20 cellular contexts compared by ENCODE assay signal in genomic region chr6:134663800-134664535, GRCh38.
"Had no signal": no experiment of that assay in that cellular context is flagged by ENCODE, and none has a peak within 500 bp of the region (broad histone marks: within the 10 kb centered on the region; RNA-seq: fewer than 3 reads in every experiment).

No MANE protein-coding gene starts in this region.

- H3K9me3 ChIP-seq: gastroesophageal sphincter, tibial nerve, uterus had no signal

- H3K36me3 ChIP-seq: gastroesophageal sphincter, tibial nerve, uterus had no signal

- DNase-seq: activated CD4-positive, alpha-beta T cell treated with anti-CD3 and anti-CD28 coated beads, Interleukin-2, amount 50 U/mL, for 48 hours; activated gamma-delta T cell treated with Interleukin-2 at 50 U/mL for 16 hours; amniotic stem cell; dorsolateral prefrontal cortex; left cardiac atrium; stimulated activated CD4-positive, alpha-beta T cell treated with anti-CD3 and anti-CD28 coated beads, Interleukin-2, amount 100 ng/mL, for 24 hours; stimulated activated naive CD8-positive, alpha-beta T cell treated with anti-CD3 and anti-CD28 coated beads, Interleukin-15, Interleukin-2, amounts not matched to agents 100 U/mL and 50 U/mL, for 24 hours; substantia nigra; T-helper 2 cell; uterus had no signal

- H3K4me3 Mint-ChIP-seq: activated T-helper 1 cell treated with anti-CD3 and anti-CD28 coated beads, Interleukin-12 subunit alpha, Interleukin-12 subunit beta, Interleukin-2, Interleukin-4 antibody, amounts not matched to agents 30 ng/mL and 10 ng/mL and 1 ng/mL, durations not matched to agents 14 hours and 24 hours and 36 hours; mesothelial cell of epicardium; natural killer cell treated with Interleukin-12 subunit alpha and Interleukin-12 subunit beta and Interleukin-15 and Interleukin-18, amount 100 ng/mL, for 72 hours had no signal

- H3K4me3 ChIP-seq: dorsolateral prefrontal cortex, gastroesophageal sphincter, lung, tibial nerve, uterus had no signal

- H3K27ac Mint-ChIP-seq: activated naive CD4-positive, alpha-beta T cell treated with anti-CD3 and anti-CD28 coated beads, Interleukin-2, amount 50 U/mL, for 72 hours; activated T-helper 1 cell treated with anti-CD3 and anti-CD28 coated beads, Interleukin-12 subunit alpha, Interleukin-12 subunit beta, Interleukin-2, Interleukin-4 antibody, amounts not matched to agents 30 ng/mL and 10 ng/mL and 1 ng/mL, durations not matched to agents 14 hours and 24 hours and 36 hours; mesothelial cell of epicardium; natural killer cell treated with Interleukin-12 subunit alpha and Interleukin-12 subunit beta and Interleukin-15 and Interleukin-18, amount 100 ng/mL, for 72 hours had no signal

- H3K36me3 Mint-ChIP-seq: activated naive CD4-positive, alpha-beta T cell treated with anti-CD3 and anti-CD28 coated beads, Interleukin-2, amount 50 U/mL, for 72 hours; mesothelial cell of epicardium; natural killer cell treated with Interleukin-12 subunit alpha and Interleukin-12 subunit beta and Interleukin-15 and Interleukin-18, amount 100 ng/mL, for 72 hours had no signal

- ATAC-seq: activated naive CD4-positive, alpha-beta T cell treated with anti-CD3 and anti-CD28 coated beads, Interleukin-2, amount 50 U/mL, for 72 hours; gastroesophageal sphincter; left cardiac atrium; stimulated activated naive CD8-positive, alpha-beta T cell treated with anti-CD3 and anti-CD28 coated beads, Interleukin-15, Interleukin-2, amounts not matched to agents 100 U/mL and 50 U/mL, for 24 hours had no signal

- H3K9me3 Mint-ChIP-seq: activated naive CD4-positive, alpha-beta T cell treated with anti-CD3 and anti-CD28 coated beads, Interleukin-2, amount 50 U/mL, for 72 hours; activated T-helper 1 cell treated with anti-CD3 and anti-CD28 coated beads, Interleukin-12 subunit alpha, Interleukin-12 subunit beta, Interleukin-2, Interleukin-4 antibody, amounts not matched to agents 30 ng/mL and 10 ng/mL and 1 ng/mL, durations not matched to agents 14 hours and 24 hours and 36 hours; mesothelial cell of epicardium; natural killer cell treated with Interleukin-12 subunit alpha and Interleukin-12 subunit beta and Interleukin-15 and Interleukin-18, amount 100 ng/mL, for 72 hours had no signal

- H3K27me3 ChIP-seq: dorsolateral prefrontal cortex, gastroesophageal sphincter, tibial nerve, uterus had no signal

- H3K27ac ChIP-seq: epithelial cell of prostate, gastroesophageal sphincter, uterus had no signal

- FAIRE-seq: colon, islet of Langerhans had no signal

- H3K4me1 ChIP-seq: gastroesophageal sphincter, tibial nerve, uterus had no signal
